Comparison of ENCODE assay signal across 19 cellular contexts in the genomic region with DNA sequence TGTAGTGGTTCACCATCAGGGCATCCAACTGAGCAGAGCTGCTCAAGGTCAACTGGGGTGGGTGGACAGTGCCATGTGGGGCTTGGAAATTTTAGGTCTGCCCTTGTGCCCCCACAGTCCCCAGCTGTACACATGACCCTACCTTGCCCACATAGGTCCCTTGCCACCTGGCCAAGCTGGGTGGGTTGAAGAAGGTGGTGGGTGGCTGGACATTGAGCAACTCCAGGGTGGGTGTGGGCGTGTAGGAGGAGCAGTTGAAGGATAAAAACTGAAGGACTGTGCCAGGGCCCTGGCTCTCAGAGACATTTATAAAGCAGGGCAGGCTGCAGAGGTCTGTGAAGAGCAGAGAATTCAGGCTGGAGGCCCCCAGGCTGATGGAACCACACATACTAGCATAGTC. TPM values are rescaled to one million over a fixed set of nuclear protein-coding genes. Genes with fewer than 3 reads are reported as not detected.
"Had no signal": no experiment of that assay in that cellular context is flagged by ENCODE, and none has a peak within 500 bp of the region (broad histone marks: within the 10 kb centered on the region; RNA-seq: fewer than 3 reads in every experiment).

No MANE protein-coding gene starts in this region.

- H3K4me3 Mint-ChIP-seq: activated CD4-positive, alpha-beta T cell treated with anti-CD3 and anti-CD28 coated beads, Interleukin-2, amount 10 ng/mL, durations not matched to agents 7 days and 5 days; activated CD8-positive, alpha-beta T cell treated with anti-CD3 and anti-CD28 coated beads, Interleukin-2, amount 10 ng/mL, durations not matched to agents 7 days and 5 days; activated naive CD4-positive, alpha-beta T cell treated with anti-CD3 and anti-CD28 coated beads for 36 hours; activated naive CD8-positive, alpha-beta T cell treated with anti-CD3 and anti-CD28 coated beads, Interleukin-2, amount 50 U/mL, for 24 hours; activated T-cell treated with anti-CD3 and anti-CD28 coated beads, Interleukin-2, amount 50 U/mL, for 4 hours; stimulated activated naive CD8-positive, alpha-beta T cell treated with anti-CD3 and anti-CD28 coated beads, Interleukin-15, amount 100 ng/mL, for 72 hours had no signal

- H3K36me3 ChIP-seq: gastroesophageal sphincter, heart right ventricle, prostate gland, right atrium auricular region, suprapubic skin had no signal

- FAIRE-seq: small intestine had no signal

- DNase-seq: activated CD4-positive, alpha-beta T cell treated with anti-CD3 and anti-CD28 coated beads, Interleukin-2, amount 10 ng/mL, durations not matched to agents 7 days and 5 days; activated CD4-positive, CD25-positive, alpha-beta regulatory T cell; activated CD8-positive, alpha-beta T cell treated with anti-CD3 and anti-CD28 coated beads, Interleukin-2, amount 10 ng/mL, durations not matched to agents 7 days and 5 days; activated naive CD4-positive, alpha-beta T cell treated with anti-CD3 and anti-CD28 coated beads for 36 hours; activated naive CD8-positive, alpha-beta T cell treated with anti-CD3 and anti-CD28 coated beads, Interleukin-2, amount 50 U/mL, for 24 hours; activated T-cell treated with anti-CD3 and anti-CD28 coated beads, Interleukin-2, amount 50 U/mL, for 4 hours; effector CD8-positive, alpha-beta T cell; heart right ventricle; small intestine; stimulated activated CD4-positive, alpha-beta T cell treated with anti-CD3 and anti-CD28 coated beads, Interleukin-4, amount 100 ng/mL, for 1 hour; stimulated activated naive CD8-positive, alpha-beta T cell treated with anti-CD3 and anti-CD28 coated beads, Interleukin-15, amount 100 ng/mL, for 72 hours had no signal

- H3K4me1 ChIP-seq: prostate gland had no signal

- H3K27ac ChIP-seq: heart right ventricle, prostate gland, right atrium auricular region, suprapubic skin had no signal

- H3K9me3 Mint-ChIP-seq: activated CD4-positive, alpha-beta T cell treated with anti-CD3 and anti-CD28 coated beads, Interleukin-2, amount 10 ng/mL, durations not matched to agents 7 days and 5 days; activated naive CD4-positive, alpha-beta T cell treated with anti-CD3 and anti-CD28 coated beads for 36 hours; activated naive CD8-positive, alpha-beta T cell treated with anti-CD3 and anti-CD28 coated beads, Interleukin-2, amount 50 U/mL, for 24 hours; activated T-cell treated with anti-CD3 and anti-CD28 coated beads, Interleukin-2, amount 50 U/mL, for 4 hours; stimulated activated naive CD8-positive, alpha-beta T cell treated with anti-CD3 and anti-CD28 coated beads, Interleukin-15, amount 100 ng/mL, for 72 hours had no signal

- H3K27ac Mint-ChIP-seq: activated CD4-positive, alpha-beta T cell treated with anti-CD3 and anti-CD28 coated beads, Interleukin-2, amount 10 ng/mL, durations not matched to agents 7 days and 5 days; activated CD8-positive, alpha-beta T cell treated with anti-CD3 and anti-CD28 coated beads, Interleukin-2, amount 10 ng/mL, durations not matched to agents 7 days and 5 days; activated naive CD4-positive, alpha-beta T cell treated with anti-CD3 and anti-CD28 coated beads for 36 hours; activated naive CD8-positive, alpha-beta T cell treated with anti-CD3 and anti-CD28 coated beads, Interleukin-2, amount 50 U/mL, for 24 hours had no signal

- H3K4me3 ChIP-seq: gastroesophageal sphincter, heart right ventricle, prostate gland, right atrium auricular region, suprapubic skin had no signal

- H3K27me3 ChIP-seq: gastroesophageal sphincter, heart right ventricle, right atrium auricular region, suprapubic skin had no signal

- H3K9me3 ChIP-seq: gastroesophageal sphincter, heart right ventricle, prostate gland, right atrium auricular region, suprapubic skin had no signal

RNA-seq across cellular contexts. Expression of a gene that starts 0.6 kb away (rescaled TPM):
- total RNA-seq: activated CD8-positive, alpha-beta T cell treated with anti-CD3 and anti-CD28 coated beads, Interleukin-2, amount 10 ng/mL, durations not matched to agents 7 days and 5 days; activated naive CD4-positive, alpha-beta T cell treated with anti-CD3 and anti-CD28 coated beads for 36 hours; activated T-cell treated with anti-CD3 and anti-CD28 coated beads, Interleukin-2, amount 50 U/mL, for 4 hours; cerebellum; esophagus mucosa; heart right ventricle; left ventricle myocardium superior; mononuclear cell; prostate gland had no signal
